ENCODE assay signal across 20 cellular contexts in the genomic region with DNA sequence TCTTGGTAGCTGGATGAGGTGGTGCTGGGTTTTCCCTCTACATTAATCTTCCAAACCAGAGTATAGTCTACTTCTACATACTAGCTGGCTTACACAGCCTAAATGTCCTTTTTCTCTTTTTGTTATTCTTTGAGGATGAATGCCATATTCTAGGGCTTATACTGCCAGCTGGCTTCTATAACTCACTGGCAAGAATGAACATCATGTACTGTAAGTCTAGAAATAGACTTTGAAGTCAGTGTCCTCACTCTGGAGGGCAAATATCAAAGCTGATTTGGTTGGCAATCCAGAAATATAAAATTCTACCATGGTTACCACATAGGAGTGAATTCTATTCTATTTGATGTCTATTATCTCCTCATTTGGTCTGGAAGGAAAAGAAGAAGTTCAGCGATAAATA.
DNase-seq lines count a peak whose midpoint lies in the region; ATAC-seq and TF ChIP-seq lines count a peak whose summit lies in the region.
"Had no signal": no experiment of that assay in that cellular context is flagged by ENCODE, and none has a peak within 500 bp of the region (broad histone marks: within the 10 kb centered on the region; RNA-seq: fewer than 3 reads in every experiment).

No MANE protein-coding gene starts in this region.

- intact Hi-C loops in heart left ventricle (cut with DNase I) (loop anchor here in 1 of 10 donors (10.0 kb wide), 1 partner anchor 57 kb away; no protein-coding TSS in a partner anchor), left cardiac atrium (cut with DNase I) (no loop called here), left ventricle myocardium superior (cut with micrococcal nuclease) (no loop called here)

- H3K9me3 ChIP-seq in heart left ventricle (no peaks in the 10 kb centered on the region), HUES64 (ENCODE audit: insufficient read depth, low read depth, low read length) (no peaks in the 10 kb centered on the region)
- H3K9me3 ChIP-seq: BE2C had no signal

- no peak for TF ChIP-seq POLR2A in heart left ventricle (IDR thresholded peaks at IDR 0.05)

- H3K9ac ChIP-seq in HUES64 (ENCODE audit: low read depth, low read length): peak overlapping the region; percentile 39; the same call in 1 of the 2 replicates

- DNase-seq in heart left ventricle (no peak), left cardiac atrium (no peak), cerebellar cortex (ENCODE audit: low spot score) (peak; percentile 13), left ventricle myocardium superior (no peak), AG08395 (ENCODE audit: low spot score) (no peak), SHP77 (lab: John Stamatoyannopoulos, UW) (no peak)
- DNase-seq: BE2C; C1 segment of cervical spinal cord; CD4-positive, CD25-positive, alpha-beta regulatory T cell; CD8-positive, alpha-beta memory T cell; COR-L47; DMS 273 treated with DMSO at 0.1 percent for 48 hours; DMS53; DND-41; EL; GOT3; IMR-90 had no signal

- H3K4me1 ChIP-seq in heart left ventricle (no peaks in the 10 kb centered on the region), HUES64 (ENCODE audit: insufficient read depth, low read length) (peaks cover 22% of the 10 kb centered on the region)
- H3K4me1 ChIP-seq: BE2C had no signal

- whole genome bisulfite sequencing in heart left ventricle, 4 donors: 96 to 100% (median 98%) methylated on average over 1 of the region's 1 CpG
- no CpG with 5 or more reads among the region's 1 CpG for WGBS in HUES64

- H3K36me3 ChIP-seq in heart left ventricle (no peaks in the 10 kb centered on the region), HUES64 (ENCODE audit: insufficient read depth, low read length) (no peaks in the 10 kb centered on the region)
- H3K36me3 ChIP-seq: BE2C had no signal

- H3K4me3 ChIP-seq in heart left ventricle (no peak overlapping the region), HUES64 (ENCODE audit: low read length) (no peak overlapping the region)
- H3K4me3 ChIP-seq: K562 had no signal

- H3K27me3 ChIP-seq in heart left ventricle (no peaks in the 10 kb centered on the region), HUES64 (ENCODE audit: insufficient read depth, low read length) (no peaks in the 10 kb centered on the region)
- H3K27me3 ChIP-seq: BE2C had no signal

- H3K27ac ChIP-seq in heart left ventricle: peak overlapping the region in 2 of 12 donors; percentile 14 to 16
- H3K27ac ChIP-seq in HUES64 (ENCODE audit: low read depth, low read length): peak overlapping the region; percentile 48; the same call in 1 of the 2 replicates

- TF ChIP-seq CTCF in heart left ventricle (IDR thresholded peaks at IDR 0.05): no peak

- peak in 3 of 4 donors; percentile 62 to 75 (median 67) for ATAC-seq in heart left ventricle
- ATAC-seq in left cardiac atrium: no peak
- ATAC-seq in left ventricle myocardium superior: peak; percentile 70
- ATAC-seq in GM21526 (IDR thresholded peaks at IDR 0.05; ENCODE audit: low FRiP score, unreplicated experiment): no peak
- ATAC-seq: K562 had no signal

Comparison
In these comparisons a context has a peak if more than half of its experiments do, and no peak if none do; other contexts are left out.
1. ATAC-seq: peak in heart left ventricle (3 of 4) and left ventricle myocardium superior (single experiment); none in left cardiac atrium (0 of 2) and GM21526 (single experiment).